8 cellular contexts compared by ENCODE assay signal in genomic region chr20:34872604-34873224, GRCh38. TPM values are rescaled to one million over a fixed set of nuclear protein-coding genes. Genes with fewer than 3 reads are reported as not detected.
DNase-seq lines count a peak whose midpoint lies in the region; ATAC-seq and TF ChIP-seq lines count a peak whose summit lies in the region.

Gene GGT7, minus strand, starts transcription at chr20:34872856. Its CDS starts 41 bp downstream, at chr20:34872815.

- TF ChIP-seq CTCF in GM10266 (IDR thresholded peaks at IDR 0.05; ENCODE audit: control insufficient read depth, insufficient read depth, low read depth, missing control alignments): peak; percentile 74
- TF ChIP-seq CTCF in right lobe of liver (IDR thresholded peaks at IDR 0.05): peak; percentile 66 to 85 (median 82)

- no peak within 1 kb of the TSS for H3K27ac ChIP-seq in right lobe of liver

- peak within 1 kb of the TSS; percentile 51 to 83 (median 82) for H3K4me3 ChIP-seq in right lobe of liver

- 3% methylated on average over 5 of the region's 52 CpGs for WGBS in right lobe of liver (ENCODE audit: insufficient coverage, low coverage, low lambda C conversion rate, missing lambda C conversion rate)

- intact Hi-C loops in right lobe of liver (cut with DNase I): loop anchor here (5.0 kb wide), 2 partner anchors 35 to 85 kb away; partner anchors contain the start of genes GSS (in 2 of the 2) and MYH7B (in 2 of the 2)

- TF ChIP-seq POLR2A in right lobe of liver (IDR thresholded peaks at IDR 0.05): peak; percentile 28

- ATAC-seq in HG03196 (IDR thresholded peaks at IDR 0.05; ENCODE audit: unreplicated experiment): peak; percentile 41
- peak; percentile 43 to 59 (median 53) for ATAC-seq in right lobe of liver
- ATAC-seq in HG02840 (IDR thresholded peaks at IDR 0.05; ENCODE audit: low FRiP score, unreplicated experiment): no peak

- no peaks in the 10 kb centered on the region for H3K36me3 ChIP-seq in right lobe of liver

- DNase-seq in GM10266 (ENCODE audit: extremely low spot score) (peak; percentile 91), NCI-H526 (lab: John Stamatoyannopoulos, UW) (peak; percentile 52 to 93), dermis microvascular lymphatic vessel endothelial cell (ENCODE audit: low read depth in 2 of 2) (peak; percentile 29 to 73), right lobe of liver (peak; percentile 85 to 89 (median 88))
- peak; percentile 89 to 90 for DNase-seq in activated CD4-positive, alpha-beta T cell treated with anti-CD3 and anti-CD28 coated beads, Interleukin-2, amount 50 U/mL, for 48 hours
- peak; percentile 90 for DNase-seq in stimulated activated CD4-positive, alpha-beta T cell treated with anti-CD3 and anti-CD28 coated beads, Interleukin-4, amount 100 ng/mL, for 1 hour

- no peaks in the 10 kb centered on the region for H3K27me3 ChIP-seq in right lobe of liver

- peaks cover 0 to 20% (median 8%) of the 10 kb centered on the region in 4 donors for H3K4me1 ChIP-seq in right lobe of liver

- H3K9me3 ChIP-seq in right lobe of liver: no peaks in the 10 kb centered on the region

RNA-seq across cellular contexts. Expression of gene GGT7, which starts in this region (rescaled TPM):
- total RNA-seq in dermis microvascular lymphatic vessel endothelial cell: 1.5 and 3.4 TPM in 2 replicates
- 10 to 100 TPM in 2 of 6 experiments, 1 to 10 TPM in 4; 4.8 to 13.3 (median 9.4) TPM for total RNA-seq in right lobe of liver
